8 cellular contexts compared by ENCODE assay signal in genomic region chr12:48924617-48925217, GRCh38.
DNase-seq lines count a peak whose midpoint lies in the region; ATAC-seq and TF ChIP-seq lines count a peak whose summit lies in the region.

No MANE protein-coding gene starts in this region.

- peak; percentile 71 for TF ChIP-seq CTCF in RWPE1 (conservative IDR thresholded peaks at IDR 0.05; ENCODE audit: low read depth)

- H3K27me3 Mint-ChIP-seq in activated naive CD8-positive, alpha-beta T cell: no peaks in the 10 kb centered on the region

- peaks cover 53% of the 10 kb centered on the region for H3K4me1 Mint-ChIP-seq in activated naive CD8-positive, alpha-beta T cell (ENCODE audit: low read depth)

- H3K9me3 ChIP-seq in iPS-18a (ENCODE audit: control insufficient read depth, low read depth, low read length): no peaks in the 10 kb centered on the region

- CTCF ChIA-PET in RWPE1 (lab: Yijun Ruan, JAX): interaction anchor here (0.9 to 1.1 kb wide), 2 partner anchors 11 to 15 kb away, joined by 3 read pairs; no protein-coding TSS in a partner anchor

- H3K27ac Mint-ChIP-seq in activated naive CD8-positive, alpha-beta T cell: peak overlapping the region; percentile 97

- peaks cover 25% of the 10 kb centered on the region for H3K36me3 Mint-ChIP-seq in activated naive CD8-positive, alpha-beta T cell

- H3K4me3 Mint-ChIP-seq in activated naive CD8-positive, alpha-beta T cell: peak overlapping the region; percentile 94

- POLR2A ChIA-PET in RWPE1 (lab: Yijun Ruan, JAX; ENCODE audit: low non-redundant PET): no interaction called here

- ATAC-seq in GM18861 (IDR thresholded peaks at IDR 0.05; ENCODE audit: unreplicated experiment) (peak; percentile 63), HG03135 (IDR thresholded peaks at IDR 0.05; ENCODE audit: unreplicated experiment) (peak; percentile 80)

- DNase-seq in AG08395 (ENCODE audit: low spot score) (peak; percentile 39), RWPE1 (ENCODE audit: low spot score) (peak; percentile 49), midbrain (lab: John Stamatoyannopoulos, UW) (no peak)
- DNase-seq in stimulated activated CD4-positive, alpha-beta T cell treated with anti-CD3 and anti-CD28 coated beads, Interleukin-15, amount 100 ng/mL, for 48 hours (ENCODE audit: low read depth in 2 of 2): peak; percentile 53 to 66

- H3K36me3 ChIP-seq in iPS-18a (ENCODE audit: control insufficient read depth, low read depth, low read length): peaks cover 46% of the 10 kb centered on the region

- no peaks in the 10 kb centered on the region for H3K4me1 ChIP-seq in iPS-18a (ENCODE audit: control insufficient read depth, low read depth, low read length)

- peak overlapping the region; percentile 62 for H3K9ac ChIP-seq in iPS-18a (ENCODE audit: low read length)

- H3K9me3 Mint-ChIP-seq in activated naive CD8-positive, alpha-beta T cell (ENCODE audit: low read depth): no peaks in the 10 kb centered on the region

- H3K4me3 ChIP-seq in iPS-18a (ENCODE audit: low read length): peak overlapping the region; percentile 57

- peak overlapping the region; percentile 61 for H3K27ac ChIP-seq in RWPE1
- H3K27ac ChIP-seq in iPS-18a (ENCODE audit: low read length): no peak overlapping the region

- H3K27me3 ChIP-seq in iPS-18a (ENCODE audit: control insufficient read depth, insufficient read depth, low read length): no peaks in the 10 kb centered on the region
